ENCODE assay signal across 8 cellular contexts in the genomic region with DNA sequence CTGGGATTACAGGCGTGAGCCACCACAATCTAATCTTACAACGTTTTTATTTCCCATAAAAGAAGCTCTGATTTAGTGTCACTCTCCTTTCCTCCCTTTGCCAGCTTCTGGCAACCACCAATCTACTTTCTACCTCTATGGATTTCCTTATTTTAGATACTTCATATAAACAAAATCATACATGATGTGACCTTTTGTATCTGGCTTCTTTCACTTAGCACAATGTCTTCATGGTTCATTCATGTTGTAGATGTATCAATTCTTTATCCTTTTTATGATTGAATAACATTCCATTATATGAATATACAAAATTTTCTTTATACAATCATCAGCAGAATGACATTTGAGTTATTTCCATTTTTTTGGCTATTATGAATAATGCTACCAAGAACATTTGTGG.
"Had no signal": no experiment of that assay in that cellular context is flagged by ENCODE, and none has a peak within 500 bp of the region (broad histone marks: within the 10 kb centered on the region; RNA-seq: fewer than 3 reads in every experiment).

No MANE protein-coding gene starts in this region.

- ATAC-seq: GM12878 had no signal

- H3K4me3 ChIP-seq: GM12878 had no signal

- FAIRE-seq: G401.6, GM12878, GM12891, GM12892, GM18507, GM19239 had no signal

- DNase-seq: GDM1, GF-D8 had no signal
